Comparison of ENCODE assay signal across 13 cellular contexts in genomic region chr14:95953111-95953724, GRCh38.
DNase-seq lines count a peak whose midpoint lies in the region; ATAC-seq and TF ChIP-seq lines count a peak whose summit lies in the region.
"Had no signal": no experiment of that assay in that cellular context is flagged by ENCODE, and none has a peak within 500 bp of the region (broad histone marks: within the 10 kb centered on the region; RNA-seq: fewer than 3 reads in every experiment).

No MANE protein-coding gene starts in this region.

- no peaks in the 10 kb centered on the region for H4K20me1 ChIP-seq in hepatocyte (ENCODE audit: insufficient read depth, poor library complexity, severe bottlenecking)

- ATAC-seq in HG03521 (IDR thresholded peaks at IDR 0.05; ENCODE audit: unreplicated experiment) (no peak), GM18517 (IDR thresholded peaks at IDR 0.05; ENCODE audit: unreplicated experiment) (no peak)

- intact Hi-C loops in breast epithelium (cut with DNase I; ENCODE audit: low total_unique reads), result no loop called here

- H3K4me1 ChIP-seq in breast epithelium (no peaks in the 10 kb centered on the region), hepatocyte (ENCODE audit: insufficient read depth) (no peaks in the 10 kb centered on the region)
- H3K4me1 ChIP-seq: thyroid gland had no signal

- no peak overlapping the region for H3K4me2 ChIP-seq in hepatocyte

- no peak for TF ChIP-seq POLR2A in breast epithelium (IDR thresholded peaks at IDR 0.05)

- H3K27ac ChIP-seq in breast epithelium (no peak overlapping the region), SK-N-MC (no peak overlapping the region), hepatocyte (no peak overlapping the region)
- H3K27ac ChIP-seq: thyroid gland had no signal

- in situ Hi-C loops in T47D (cut with HindIII; ENCODE audit: low pct_unique_long_range_greater_than_20kb, low sequenced_read_pairs), result no loop called here

- DNase-seq in T47D (ENCODE audit: low read depth in 1 of 2, low spot score in 1 of 2), result peak; percentile 50 to 76
- DNase-seq in breast epithelium (ENCODE audit: low spot score in 2 of 2), result no peak
- DNase-seq in SK-N-MC (ENCODE audit: low read depth, low spot score), result peak; percentile 2
- DNase-seq in hepatocyte (ENCODE audit: low spot score), result peak; percentile 53
- no peak for DNase-seq in AG20443 (ENCODE audit: low spot score)
- DNase-seq in activated CD4-positive, CD25-positive, alpha-beta regulatory T cell treated with anti-CD3 and anti-CD28 coated beads, Interleukin-2, amount 50 U/mL, for 72 hours, result no peak
- DNase-seq: activated CD4-positive, CD25-positive, alpha-beta regulatory T cell; Calu3; MM.1S; stimulated activated CD4-positive, alpha-beta T cell treated with anti-CD3 and anti-CD28 coated beads, Interleukin-12 subunit alpha, Interleukin-12 subunit beta, amount 100 ng/mL, for 4 hours; thyroid gland had no signal

- WGBS in hepatocyte (ENCODE audit: low lambda C conversion rate, missing lambda C conversion rate), result 52% methylated on average over 8 of the region's 8 CpGs

- no peak overlapping the region for H3K9ac ChIP-seq in SK-N-MC (ENCODE audit: insufficient read length)

- H3K4me3 ChIP-seq in breast epithelium (no peak overlapping the region), SK-N-MC (no peak overlapping the region), hepatocyte (no peak overlapping the region)
- H3K4me3 ChIP-seq: thyroid gland had no signal

- no peak overlapping the region for H2AFZ ChIP-seq in hepatocyte

- H3K27me3 ChIP-seq in breast epithelium (peaks cover 0 to 16% of the 10 kb centered on the region in 2 donors), hepatocyte (peaks cover 6% of the 10 kb centered on the region)
- H3K27me3 ChIP-seq: thyroid gland had no signal

- H3K9me3 ChIP-seq in breast epithelium (no peaks in the 10 kb centered on the region), SK-N-MC (ENCODE audit: low read depth, low read length) (no peaks in the 10 kb centered on the region), hepatocyte (ENCODE audit: low read depth) (no peaks in the 10 kb centered on the region)
- H3K9me3 ChIP-seq: thyroid gland had no signal

- H3K9me2 ChIP-seq in hepatocyte (replicated peaks; ENCODE audit: insufficient read depth), result no peaks in the 10 kb centered on the region

- no peaks in the 10 kb centered on the region for H3K79me2 ChIP-seq in hepatocyte

- no peak for TF ChIP-seq CTCF in breast epithelium (IDR thresholded peaks at IDR 0.05)
- no peak for TF ChIP-seq CTCF in hepatocyte (IDR thresholded peaks at IDR 0.05; ENCODE audit: poor library complexity)

- no peaks in the 10 kb centered on the region for H3K36me3 ChIP-seq in breast epithelium
- H3K36me3 ChIP-seq in SK-N-MC (ENCODE audit: insufficient read depth, low read length), result no peaks in the 10 kb centered on the region
- H3K36me3 ChIP-seq in hepatocyte (replicated peaks; ENCODE audit: insufficient read depth, low read depth), result no peaks in the 10 kb centered on the region
- H3K36me3 ChIP-seq: thyroid gland had no signal

Comparison
In these comparisons a context has a peak if more than half of its experiments do, and no peak if none do; other contexts are left out.
1. DNase-seq: peak in T47D (2 of 2), SK-N-MC (single experiment) and hepatocyte (single experiment); none in breast epithelium (0 of 2), AG20443 (single experiment) and activated CD4-positive, CD25-positive, alpha-beta regulatory T cell treated with anti-CD3 and anti-CD28 coated beads, Interleukin-2, amount 50 U/mL, for 72 hours (single experiment).